In genomic region chr2:87076253-87077027, GRCh38 we compare ENCODE assay signal across 7 cellular contexts. TPM values are rescaled to one million over a fixed set of nuclear protein-coding genes. Genes with fewer than 3 reads are reported as not detected.
A peak's percentile ranks its signal among the peaks of the same experiment; 100 is the strongest.
DNase-seq lines count a peak whose midpoint lies in the region; ATAC-seq and TF ChIP-seq lines count a peak whose summit lies in the region.
"Not testable (repeated sequence)": the region's sequence is repeated elsewhere in the genome, so short reads cannot be mapped to it uniquely, and the experiment has no call there.

No MANE protein-coding gene starts in this region.

- intact Hi-C loops in left lung (cut with DNase I): not testable (repeated sequence)

- H3K36me3 ChIP-seq in left lung: not testable (repeated sequence)

- H3K9me3 ChIP-seq in left lung: not testable (repeated sequence)

- TF ChIP-seq CTCF in left lung (IDR thresholded peaks at IDR 0.05): not testable (repeated sequence)

- H3K27me3 ChIP-seq in left lung: not testable (repeated sequence)

- ATAC-seq in GM18511 (IDR thresholded peaks at IDR 0.05; ENCODE audit: unreplicated experiment) (peak; percentile 93), HG02759 (IDR thresholded peaks at IDR 0.05; ENCODE audit: unreplicated experiment) (peak; percentile 88), left lung (peak; percentile 96)

- DNase-seq in NAMALWA (ENCODE audit: low spot score) (peak; percentile 73), left lung (peak; percentile 94 to 96)
- DNase-seq in activated CD8-positive, alpha-beta memory T cell treated with anti-CD3 and anti-CD28 coated beads, Interleukin-2, amount 50 U/mL, for 48 hours: peak; percentile 94
- DNase-seq in effector CD4-positive, alpha-beta T cell: peak; percentile 88
- DNase-seq in stimulated activated CD4-positive, alpha-beta T cell treated with anti-CD3 and anti-CD28 coated beads, Interleukin-12 subunit alpha, Interleukin-12 subunit beta, amount 100 ng/mL, for 24 hours (ENCODE audit: low read depth in 2 of 2): peak; percentile 82 to 88

- peak overlapping the region; percentile 56 to 61 for H3K4me3 ChIP-seq in left lung

- not testable (repeated sequence) for H3K4me1 ChIP-seq in left lung

- peak overlapping the region; percentile 94 for H3K27ac ChIP-seq in left lung

RNA-seq across cellular contexts. Expression of gene PLGLB1, which starts 54.8 kb away (rescaled TPM):
- total RNA-seq in left lung: 1 to 10 TPM; 1.3 to 2.6 TPM

Comparison
In these comparisons a context has a peak if more than half of its experiments do, and no peak if none do; other contexts are left out.
1. Peak in every context shown above with its lines: DNase-seq, ATAC-seq, H3K4me3 ChIP-seq and H3K27ac ChIP-seq.